In genomic region chr19:51799311-51799997, GRCh38 we compare ENCODE assay signal across 8 cellular contexts.
DNase-seq lines count a peak whose midpoint lies in the region.

No MANE protein-coding gene starts in this region.

- peaks cover 94% of the 10 kb centered on the region for H3K36me3 Mint-ChIP-seq in dendritic cell treated with granulocyte-macrophage colony-stimulating factor and Interleukin-4, amounts not matched to agents 40 ng/mL and 50 ng/mL, for 4 days (ENCODE audit: low read depth)

- DNase-seq in AG08396 (ENCODE audit: low spot score), result peak; percentile 89
- peak; percentile 15 for DNase-seq in NCI-H2196 treated with DMSO at 0.1 percent for 48 hours (lab: John Stamatoyannopoulos, UW; ENCODE audit: unreplicated experiment)
- peak; percentile 46 for DNase-seq in middle frontal gyrus (ENCODE audit: extremely low spot score, low spot score)
- no peak for DNase-seq in NCI-H1436 treated with DMSO at 0.1 percent for 48 hours (lab: John Stamatoyannopoulos, UW)
- DNase-seq in OCI-M2 (lab: John Stamatoyannopoulos, UW; ENCODE audit: unreplicated experiment), result no peak
- DNase-seq in activated CD8-positive, alpha-beta memory T cell treated with anti-CD3 and anti-CD28 coated beads, Interleukin-2, amount 50 U/mL, for 48 hours, result no peak
- DNase-seq in GM19240 (ENCODE audit: insufficient read length, low spot score), result no peak

- H3K27ac Mint-ChIP-seq in dendritic cell treated with granulocyte-macrophage colony-stimulating factor and Interleukin-4, amounts not matched to agents 40 ng/mL and 50 ng/mL, for 4 days, result peak overlapping the region; percentile 95

- H3K4me1 Mint-ChIP-seq in dendritic cell treated with granulocyte-macrophage colony-stimulating factor and Interleukin-4, amounts not matched to agents 40 ng/mL and 50 ng/mL, for 4 days (ENCODE audit: low read depth), result peaks cover 67% of the 10 kb centered on the region

- no peaks in the 10 kb centered on the region for H3K27me3 Mint-ChIP-seq in dendritic cell treated with granulocyte-macrophage colony-stimulating factor and Interleukin-4, amounts not matched to agents 40 ng/mL and 50 ng/mL, for 4 days

- intact Hi-C loops in dendritic cell treated with granulocyte-macrophage colony-stimulating factor and Interleukin-4, amounts not matched to agents 40 ng/mL and 50 ng/mL, for 4 days (cut with micrococcal nuclease), result loop anchor here (5.0 kb wide), 1 partner anchor 33 kb away; no protein-coding TSS in a partner anchor

- no peaks in the 10 kb centered on the region for H3K9me3 Mint-ChIP-seq in dendritic cell treated with granulocyte-macrophage colony-stimulating factor and Interleukin-4, amounts not matched to agents 40 ng/mL and 50 ng/mL, for 4 days

- H3K4me3 Mint-ChIP-seq in dendritic cell treated with granulocyte-macrophage colony-stimulating factor and Interleukin-4, amounts not matched to agents 40 ng/mL and 50 ng/mL, for 4 days, result peak overlapping the region; percentile 96

Comparison
In these comparisons a context has a peak if more than half of its experiments do, and no peak if none do; other contexts are left out.
1. DNase-seq: peak in AG08396 (single experiment), NCI-H2196 treated with DMSO at 0.1 percent for 48 hours (single experiment) and middle frontal gyrus (single experiment); none in NCI-H1436 treated with DMSO at 0.1 percent for 48 hours (single experiment), OCI-M2 (single experiment), activated CD8-positive, alpha-beta memory T cell treated with anti-CD3 and anti-CD28 coated beads, Interleukin-2, amount 50 U/mL, for 48 hours (single experiment) and GM19240 (single experiment).